1 cellular context compared by ENCODE assay signal in the genomic region with DNA sequence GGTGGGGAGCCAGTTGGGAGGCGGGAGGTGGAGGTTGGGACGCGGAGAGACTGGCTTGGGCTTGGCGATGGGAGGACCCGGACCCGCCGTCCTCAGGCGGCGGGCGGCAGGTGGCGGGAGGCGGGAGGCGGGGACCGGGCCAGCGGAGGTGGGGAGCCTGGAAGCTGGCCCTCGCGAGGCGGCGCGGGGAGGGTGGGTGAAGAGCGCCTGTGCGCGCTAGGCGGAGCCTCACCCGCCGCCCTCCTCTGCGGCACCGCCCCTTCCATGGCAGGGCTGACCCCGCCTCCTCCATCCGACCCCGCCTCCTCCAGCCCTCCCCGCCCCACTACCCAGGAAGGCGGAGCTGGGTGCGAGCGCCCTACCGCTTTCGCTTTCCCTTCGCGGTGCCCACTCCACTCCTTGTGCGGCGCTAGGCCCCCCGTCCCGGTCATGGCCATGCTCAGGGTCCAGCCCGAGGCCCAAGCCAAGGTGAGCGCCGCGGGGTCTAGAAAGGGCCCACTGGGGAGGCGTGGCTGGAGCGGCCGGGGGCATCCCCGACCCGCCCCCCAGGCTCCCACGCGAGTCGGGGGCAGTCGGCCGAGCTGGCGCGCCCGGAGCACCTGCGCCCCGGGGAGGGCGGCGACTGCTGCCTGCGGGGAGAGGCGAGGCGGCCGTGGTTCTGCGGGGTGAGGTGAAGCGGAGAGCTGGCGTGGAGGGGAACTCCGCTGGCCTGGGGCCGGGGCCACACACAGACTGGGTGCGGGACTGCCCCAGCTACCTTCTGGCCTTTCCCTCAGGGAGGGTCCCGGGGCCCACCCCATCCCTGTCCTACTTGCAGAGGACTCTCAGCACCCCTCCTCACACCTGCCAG.
TF ChIP-seq lines count a peak whose summit lies in the region.

A gene (plus strand): TSS at position 361 of the 850 bp plus-strand sequence. CDS start 69 bp downstream, at position 430.

TF ChIP-seq in HepG2, 621 proteins besides CTCF, POLR2A, EP300 and RAD21 (continued from another document and continues in another):
- TF ChIP-seq, protein P1, sequence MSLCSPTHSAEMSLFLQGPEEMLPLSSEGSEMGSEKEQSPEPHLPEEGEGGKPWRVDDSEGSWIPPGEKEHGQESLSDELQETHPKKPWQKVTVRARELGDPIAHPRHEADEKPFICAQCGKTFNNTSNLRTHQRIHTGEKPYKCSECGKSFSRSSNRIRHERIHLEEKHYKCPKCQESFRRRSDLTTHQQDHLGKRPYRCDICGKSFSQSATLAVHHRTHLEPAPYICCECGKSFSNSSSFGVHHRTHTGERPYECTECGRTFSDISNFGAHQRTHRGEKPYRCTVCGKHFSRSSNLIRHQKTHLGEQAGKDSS (CRISPR knock-in tag; IDR thresholded peaks at IDR 0.05; ENCODE audit: borderline replicate concordance, low read depth) = peak; percentile 72
- TF ChIP-seq CENPX (CRISPR knock-in tag; IDR thresholded peaks at IDR 0.05) = no peak
- no peak for TF ChIP-seq ZEB1 (IDR thresholded peaks at IDR 0.05; ENCODE audit: insufficient replicate concordance, low read depth)
- no peak for TF ChIP-seq ARNTL (CRISPR knock-in tag; IDR thresholded peaks at IDR 0.05)
- TF ChIP-seq, protein P2, sequence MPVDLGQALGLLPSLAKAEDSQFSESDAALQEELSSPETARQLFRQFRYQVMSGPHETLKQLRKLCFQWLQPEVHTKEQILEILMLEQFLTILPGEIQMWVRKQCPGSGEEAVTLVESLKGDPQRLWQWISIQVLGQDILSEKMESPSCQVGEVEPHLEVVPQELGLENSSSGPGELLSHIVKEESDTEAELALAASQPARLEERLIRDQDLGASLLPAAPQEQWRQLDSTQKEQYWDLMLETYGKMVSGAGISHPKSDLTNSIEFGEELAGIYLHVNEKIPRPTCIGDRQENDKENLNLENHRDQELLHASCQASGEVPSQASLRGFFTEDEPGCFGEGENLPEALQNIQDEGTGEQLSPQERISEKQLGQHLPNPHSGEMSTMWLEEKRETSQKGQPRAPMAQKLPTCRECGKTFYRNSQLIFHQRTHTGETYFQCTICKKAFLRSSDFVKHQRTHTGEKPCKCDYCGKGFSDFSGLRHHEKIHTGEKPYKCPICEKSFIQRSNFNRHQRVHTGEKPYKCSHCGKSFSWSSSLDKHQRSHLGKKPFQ (CRISPR knock-in tag; IDR thresholded peaks at IDR 0.05; ENCODE audit: insufficient replicate concordance) = no peak
- TF ChIP-seq, protein P3, sequence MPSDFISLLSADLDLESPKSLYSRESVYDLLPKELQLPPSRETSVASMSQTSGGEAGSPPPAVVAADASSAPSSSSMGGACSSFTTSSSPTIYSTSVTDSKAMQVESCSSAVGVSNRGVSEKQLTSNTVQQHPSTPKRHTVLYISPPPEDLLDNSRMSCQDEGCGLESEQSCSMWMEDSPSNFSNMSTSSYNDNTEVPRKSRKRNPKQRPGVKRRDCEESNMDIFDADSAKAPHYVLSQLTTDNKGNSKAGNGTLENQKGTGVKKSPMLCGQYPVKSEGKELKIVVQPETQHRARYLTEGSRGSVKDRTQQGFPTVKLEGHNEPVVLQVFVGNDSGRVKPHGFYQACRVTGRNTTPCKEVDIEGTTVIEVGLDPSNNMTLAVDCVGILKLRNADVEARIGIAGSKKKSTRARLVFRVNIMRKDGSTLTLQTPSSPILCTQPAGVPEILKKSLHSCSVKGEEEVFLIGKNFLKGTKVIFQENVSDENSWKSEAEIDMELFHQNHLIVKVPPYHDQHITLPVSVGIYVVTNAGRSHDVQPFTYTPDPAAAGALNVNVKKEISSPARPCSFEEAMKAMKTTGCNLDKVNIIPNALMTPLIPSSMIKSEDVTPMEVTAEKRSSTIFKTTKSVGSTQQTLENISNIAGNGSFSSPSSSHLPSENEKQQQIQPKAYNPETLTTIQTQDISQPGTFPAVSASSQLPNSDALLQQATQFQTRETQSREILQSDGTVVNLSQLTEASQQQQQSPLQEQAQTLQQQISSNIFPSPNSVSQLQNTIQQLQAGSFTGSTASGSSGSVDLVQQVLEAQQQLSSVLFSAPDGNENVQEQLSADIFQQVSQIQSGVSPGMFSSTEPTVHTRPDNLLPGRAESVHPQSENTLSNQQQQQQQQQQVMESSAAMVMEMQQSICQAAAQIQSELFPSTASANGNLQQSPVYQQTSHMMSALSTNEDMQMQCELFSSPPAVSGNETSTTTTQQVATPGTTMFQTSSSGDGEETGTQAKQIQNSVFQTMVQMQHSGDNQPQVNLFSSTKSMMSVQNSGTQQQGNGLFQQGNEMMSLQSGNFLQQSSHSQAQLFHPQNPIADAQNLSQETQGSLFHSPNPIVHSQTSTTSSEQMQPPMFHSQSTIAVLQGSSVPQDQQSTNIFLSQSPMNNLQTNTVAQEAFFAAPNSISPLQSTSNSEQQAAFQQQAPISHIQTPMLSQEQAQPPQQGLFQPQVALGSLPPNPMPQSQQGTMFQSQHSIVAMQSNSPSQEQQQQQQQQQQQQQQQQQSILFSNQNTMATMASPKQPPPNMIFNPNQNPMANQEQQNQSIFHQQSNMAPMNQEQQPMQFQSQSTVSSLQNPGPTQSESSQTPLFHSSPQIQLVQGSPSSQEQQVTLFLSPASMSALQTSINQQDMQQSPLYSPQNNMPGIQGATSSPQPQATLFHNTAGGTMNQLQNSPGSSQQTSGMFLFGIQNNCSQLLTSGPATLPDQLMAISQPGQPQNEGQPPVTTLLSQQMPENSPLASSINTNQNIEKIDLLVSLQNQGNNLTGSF (CRISPR knock-in tag; IDR thresholded peaks at IDR 0.05) = peak; percentile 87; the same call in 1 of the 2 replicates
- peak; percentile 4; the same call in 1 of the 2 replicates for TF ChIP-seq ZNF510 (CRISPR knock-in tag; IDR thresholded peaks at IDR 0.05; ENCODE audit: low read depth)
- peak; percentile 94 for TF ChIP-seq ZNF232 (CRISPR knock-in tag; IDR thresholded peaks at IDR 0.05; ENCODE audit: borderline replicate concordance)
- TF ChIP-seq PCBP2 (optimal IDR thresholded peaks at IDR 0.05; ENCODE audit: low read depth, low read length, poor library complexity, severe bottlenecking) = no peak
- no peak for TF ChIP-seq FOXP1 (IDR thresholded peaks at IDR 0.05)
- TF ChIP-seq FOXP1 (CRISPR knock-in tag; IDR thresholded peaks at IDR 0.05) = peak; percentile 36; the same call in 1 of the 2 replicates
- TF ChIP-seq, protein P4, sequence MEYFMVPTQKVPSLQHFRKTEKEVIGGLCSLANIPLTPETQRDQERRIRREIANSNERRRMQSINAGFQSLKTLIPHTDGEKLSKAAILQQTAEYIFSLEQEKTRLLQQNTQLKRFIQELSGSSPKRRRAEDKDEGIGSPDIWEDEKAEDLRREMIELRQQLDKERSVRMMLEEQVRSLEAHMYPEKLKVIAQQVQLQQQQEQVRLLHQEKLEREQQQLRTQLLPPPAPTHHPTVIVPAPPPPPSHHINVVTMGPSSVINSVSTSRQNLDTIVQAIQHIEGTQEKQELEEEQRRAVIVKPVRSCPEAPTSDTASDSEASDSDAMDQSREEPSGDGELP (IDR thresholded peaks at IDR 0.05; ENCODE audit: borderline replicate concordance, low read depth) = peak; percentile 11; the same call in 1 of the 2 replicates
- TF ChIP-seq ZIK1 (CRISPR knock-in tag; IDR thresholded peaks at IDR 0.05; ENCODE audit: borderline replicate concordance, low read depth) = peak; percentile 6
- TF ChIP-seq ZFP36 (IDR thresholded peaks at IDR 0.05; ENCODE audit: borderline replicate concordance, low read depth, low read length, partially characterized antibody) = no peak
- TF ChIP-seq, protein P5, sequence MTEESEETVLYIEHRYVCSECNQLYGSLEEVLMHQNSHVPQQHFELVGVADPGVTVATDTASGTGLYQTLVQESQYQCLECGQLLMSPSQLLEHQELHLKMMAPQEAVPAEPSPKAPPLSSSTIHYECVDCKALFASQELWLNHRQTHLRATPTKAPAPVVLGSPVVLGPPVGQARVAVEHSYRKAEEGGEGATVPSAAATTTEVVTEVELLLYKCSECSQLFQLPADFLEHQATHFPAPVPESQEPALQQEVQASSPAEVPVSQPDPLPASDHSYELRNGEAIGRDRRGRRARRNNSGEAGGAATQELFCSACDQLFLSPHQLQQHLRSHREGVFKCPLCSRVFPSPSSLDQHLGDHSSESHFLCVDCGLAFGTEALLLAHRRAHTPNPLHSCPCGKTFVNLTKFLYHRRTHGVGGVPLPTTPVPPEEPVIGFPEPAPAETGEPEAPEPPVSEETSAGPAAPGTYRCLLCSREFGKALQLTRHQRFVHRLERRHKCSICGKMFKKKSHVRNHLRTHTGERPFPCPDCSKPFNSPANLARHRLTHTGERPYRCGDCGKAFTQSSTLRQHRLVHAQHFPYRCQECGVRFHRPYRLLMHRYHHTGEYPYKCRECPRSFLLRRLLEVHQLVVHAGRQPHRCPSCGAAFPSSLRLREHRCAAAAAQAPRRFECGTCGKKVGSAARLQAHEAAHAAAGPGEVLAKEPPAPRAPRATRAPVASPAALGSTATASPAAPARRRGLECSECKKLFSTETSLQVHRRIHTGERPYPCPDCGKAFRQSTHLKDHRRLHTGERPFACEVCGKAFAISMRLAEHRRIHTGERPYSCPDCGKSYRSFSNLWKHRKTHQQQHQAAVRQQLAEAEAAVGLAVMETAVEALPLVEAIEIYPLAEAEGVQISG (CRISPR knock-in tag; IDR thresholded peaks at IDR 0.05) = peak; percentile 83
- no peak for TF ChIP-seq NFIC (IDR thresholded peaks at IDR 0.05; ENCODE audit: low read length)
- TF ChIP-seq ZNF674 (CRISPR knock-in tag; IDR thresholded peaks at IDR 0.05; ENCODE audit: low read depth) = 0 out of 2 replicates have a peak, but pooled peaks have one; percentile 0
- TF ChIP-seq, protein P6, sequence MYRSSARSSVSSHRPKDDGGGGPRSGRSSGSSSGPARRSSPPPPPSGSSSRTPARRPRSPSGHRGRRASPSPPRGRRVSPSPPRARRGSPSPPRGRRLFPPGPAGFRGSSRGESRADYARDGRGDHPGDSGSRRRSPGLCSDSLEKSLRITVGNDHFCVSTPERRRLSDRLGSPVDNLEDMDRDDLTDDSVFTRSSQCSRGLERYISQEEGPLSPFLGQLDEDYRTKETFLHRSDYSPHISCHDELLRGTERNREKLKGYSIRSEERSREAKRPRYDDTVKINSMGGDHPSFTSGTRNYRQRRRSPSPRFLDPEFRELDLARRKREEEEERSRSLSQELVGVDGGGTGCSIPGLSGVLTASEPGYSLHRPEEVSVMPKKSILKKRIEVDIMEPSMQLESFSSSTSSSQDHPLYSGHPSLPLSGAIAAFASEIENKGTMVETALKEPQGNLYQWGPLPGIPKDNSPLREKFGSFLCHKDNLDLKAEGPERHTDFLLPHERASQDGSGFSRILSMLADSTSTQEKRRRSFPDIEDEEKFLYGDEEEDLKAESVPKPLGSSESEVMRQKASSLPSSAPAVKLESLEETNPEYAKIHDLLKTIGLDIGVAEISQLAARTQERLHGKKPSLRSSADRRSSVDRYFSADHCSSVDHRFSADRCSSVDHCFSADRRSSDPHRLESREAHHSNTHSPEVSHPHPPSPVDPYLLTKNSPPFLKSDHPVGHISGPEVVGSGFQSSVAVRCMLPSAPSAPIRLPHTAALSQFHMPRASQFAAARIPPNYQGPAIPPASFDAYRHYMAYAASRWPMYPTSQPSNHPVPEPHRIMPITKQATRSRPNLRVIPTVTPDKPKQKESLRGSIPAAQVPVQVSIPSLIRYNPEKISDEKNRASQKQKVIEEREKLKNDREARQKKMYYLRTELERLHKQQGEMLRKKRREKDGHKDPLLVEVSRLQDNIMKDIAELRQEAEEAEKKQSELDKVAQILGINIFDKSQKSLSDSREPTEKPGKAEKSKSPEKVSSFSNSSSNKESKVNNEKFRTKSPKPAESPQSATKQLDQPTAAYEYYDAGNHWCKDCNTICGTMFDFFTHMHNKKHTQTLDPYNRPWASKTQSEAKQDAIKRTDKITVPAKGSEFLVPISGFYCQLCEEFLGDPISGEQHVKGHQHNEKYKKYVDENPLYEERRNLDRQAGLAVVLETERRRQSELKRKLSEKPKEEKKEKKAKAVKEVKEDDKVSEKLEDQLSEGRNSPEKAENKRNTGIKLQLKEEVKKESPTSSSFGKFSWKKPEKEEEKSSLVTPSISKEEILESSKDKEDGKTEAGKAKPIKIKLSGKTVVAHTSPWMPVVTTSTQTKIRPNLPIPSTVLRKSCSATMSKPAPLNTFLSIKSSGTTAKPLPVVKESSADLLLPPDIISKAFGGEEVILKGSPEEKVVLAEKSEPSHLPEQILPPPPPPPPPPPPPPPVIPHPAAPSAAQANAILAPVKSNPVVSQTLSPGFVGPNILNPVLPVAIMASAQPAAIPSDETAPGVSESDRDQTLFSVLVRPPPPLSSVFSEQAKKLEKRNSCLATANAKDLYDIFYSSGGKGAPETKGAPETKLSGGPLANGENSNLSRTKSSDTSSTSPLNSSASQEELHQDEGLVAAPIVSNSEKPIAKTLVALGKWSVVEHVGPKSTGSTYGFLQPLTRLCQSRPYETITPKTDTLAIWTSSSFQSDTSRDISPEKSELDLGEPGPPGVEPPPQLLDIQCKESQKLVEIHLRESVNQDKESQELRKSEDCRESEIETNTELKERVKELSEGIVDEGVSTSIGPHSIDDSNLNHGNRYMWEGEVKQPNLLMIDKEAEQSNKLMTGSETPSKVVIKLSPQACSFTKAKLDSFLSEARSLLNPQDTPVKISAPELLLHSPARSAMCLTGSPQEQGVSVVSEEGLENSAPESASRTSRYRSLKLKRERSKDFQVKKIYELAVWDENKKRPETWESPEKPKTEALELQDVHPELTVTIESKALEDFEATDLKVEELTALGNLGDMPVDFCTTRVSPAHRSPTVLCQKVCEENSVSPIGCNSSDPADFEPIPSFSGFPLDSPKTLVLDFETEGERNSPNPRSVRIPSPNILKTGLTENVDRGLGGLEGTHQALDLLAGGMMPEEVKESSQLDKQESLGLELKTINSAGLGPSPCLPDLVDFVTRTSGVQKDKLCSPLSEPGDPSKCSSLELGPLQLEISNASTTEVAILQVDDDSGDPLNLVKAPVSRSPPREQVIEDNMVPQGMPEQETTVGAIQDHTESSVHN (CRISPR knock-in tag; IDR thresholded peaks at IDR 0.05) = peak; percentile 16; the same call in 1 of the 2 replicates
- no peak; the same call in 1 of the 2 replicates for TF ChIP-seq ZNF383 (CRISPR knock-in tag; IDR thresholded peaks at IDR 0.05; ENCODE audit: borderline replicate concordance)
- TF ChIP-seq ZNF775 (CRISPR knock-in tag; IDR thresholded peaks at IDR 0.05; ENCODE audit: borderline replicate concordance) = no peak
- TF ChIP-seq RBAK (CRISPR knock-in tag; IDR thresholded peaks at IDR 0.05) = no peak
- TF ChIP-seq ZNF790 (CRISPR knock-in tag; IDR thresholded peaks at IDR 0.05; ENCODE audit: borderline replicate concordance) = no peak
- TF ChIP-seq MIXL1 (CRISPR knock-in tag; IDR thresholded peaks at IDR 0.05) = no peak; the same call in none of the 2 replicates
- TF ChIP-seq ZNF441 (CRISPR knock-in tag; IDR thresholded peaks at IDR 0.05; ENCODE audit: borderline replicate concordance) = no peak; the same call in 1 of the 2 replicates
- TF ChIP-seq DMAP1 (CRISPR knock-in tag; IDR thresholded peaks at IDR 0.05) = peak; percentile 76; the same call in 1 of the 2 replicates
- TF ChIP-seq SMYD3 (CRISPR knock-in tag; IDR thresholded peaks at IDR 0.05) = no peak
- TF ChIP-seq ZSCAN29 (CRISPR knock-in tag; conservative IDR thresholded peaks at IDR 0.05) = peak; percentile 35; the same call in 1 of the 2 replicates
- TF ChIP-seq ZFAT (CRISPR knock-in tag; conservative IDR thresholded peaks at IDR 0.05) = 0 out of 2 replicates have a peak, but pooled peaks have one; percentile 70
- no peak for TF ChIP-seq NAIF1 (CRISPR knock-in tag; IDR thresholded peaks at IDR 0.05; ENCODE audit: borderline replicate concordance)
- TF ChIP-seq, protein P7, sequence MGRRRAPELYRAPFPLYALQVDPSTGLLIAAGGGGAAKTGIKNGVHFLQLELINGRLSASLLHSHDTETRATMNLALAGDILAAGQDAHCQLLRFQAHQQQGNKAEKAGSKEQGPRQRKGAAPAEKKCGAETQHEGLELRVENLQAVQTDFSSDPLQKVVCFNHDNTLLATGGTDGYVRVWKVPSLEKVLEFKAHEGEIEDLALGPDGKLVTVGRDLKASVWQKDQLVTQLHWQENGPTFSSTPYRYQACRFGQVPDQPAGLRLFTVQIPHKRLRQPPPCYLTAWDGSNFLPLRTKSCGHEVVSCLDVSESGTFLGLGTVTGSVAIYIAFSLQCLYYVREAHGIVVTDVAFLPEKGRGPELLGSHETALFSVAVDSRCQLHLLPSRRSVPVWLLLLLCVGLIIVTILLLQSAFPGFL (CRISPR knock-in tag; IDR thresholded peaks at IDR 0.05) = no peak
- peak; percentile 45; the same call in 1 of the 2 replicates for TF ChIP-seq ZNF264 (CRISPR knock-in tag; IDR thresholded peaks at IDR 0.05)
